Comparison of ENCODE assay signal across 3 cellular contexts in genomic region chr6:82413868-82414267, GRCh38.
TF ChIP-seq lines count a peak whose summit lies in the region.

No MANE protein-coding gene starts in this region.

TF ChIP-seq in HEK293, 187 proteins besides CTCF, POLR2A, EP300 and RAD21:
- no peak for TF ChIP-seq ZNF114 (tag by site-specific recombination; IDR thresholded peaks at IDR 0.05)
- 0 out of 2 replicates have a peak, but pooled peaks have one; percentile 39 for TF ChIP-seq ZNF350 (tag by site-specific recombination; IDR thresholded peaks at IDR 0.05)
TF ChIP-seq in HEK293: peak in this region for 1.

TF ChIP-seq in IMR-90, 13 proteins besides CTCF, POLR2A, EP300 and RAD21:
- TF ChIP-seq NFE2L2 (IDR thresholded peaks at IDR 0.05; ENCODE audit: low read depth, low read length) (no peak), CEBPB (IDR thresholded peaks at IDR 0.05; ENCODE audit: low read depth, low read length) (peak; percentile 76)

TF ChIP-seq in K562, 482 proteins besides CTCF, POLR2A, EP300 and RAD21:
- TF ChIP-seq ZBTB34 (CRISPR knock-in tag; IDR thresholded peaks at IDR 0.05) = no peak
- no peak for TF ChIP-seq ZNF398 (CRISPR knock-in tag; IDR thresholded peaks at IDR 0.05)
- no peak for TF ChIP-seq PRMT5 (CRISPR knock-in tag; IDR thresholded peaks at IDR 0.05)
- no peak for TF ChIP-seq SAFB (IDR thresholded peaks at IDR 0.05; ENCODE audit: borderline replicate concordance, low read depth, low read length)
- TF ChIP-seq ATF3 (IDR thresholded peaks at IDR 0.05) = peak; percentile 34; the same call in 1 of the 2 replicates
- TF ChIP-seq ATF3 (CRISPR knock-in tag; conservative IDR thresholded peaks at IDR 0.05) = no peak
- TF ChIP-seq TFE3 (CRISPR knock-in tag; IDR thresholded peaks at IDR 0.05) = no peak
- TF ChIP-seq DDX20 (tag; IDR thresholded peaks at IDR 0.05; ENCODE audit: low read depth) = no peak
- TF ChIP-seq CREM (IDR thresholded peaks at IDR 0.05; ENCODE audit: low read depth) = no peak
- TF ChIP-seq SMARCB1 (IDR thresholded peaks at IDR 0.05; ENCODE audit: insufficient read length, low read depth) = no peak
- TF ChIP-seq HDGF (IDR thresholded peaks at IDR 0.05) = no peak
- TF ChIP-seq CEBPG (CRISPR knock-in tag; IDR thresholded peaks at IDR 0.05) = no peak
- peak; percentile 23 to 71; a peak in 2 of 4 replicates for TF ChIP-seq CEBPG (tag; conservative IDR thresholded peaks at IDR 0.05 in 1 of 2, IDR thresholded peaks at IDR 0.05 in 1 of 2)
- TF ChIP-seq STAT5B (CRISPR knock-in tag; IDR thresholded peaks at IDR 0.05) = no peak
